Comparison of ENCODE assay signal across 1 cellular context in genomic region chrX:41029332-41029731, GRCh38.
TF ChIP-seq lines count a peak whose summit lies in the region.

No MANE protein-coding gene starts in this region.

TF ChIP-seq in GM23338, 12 proteins besides CTCF, POLR2A, EP300 and RAD21 (continued from another document):
- no peak for TF ChIP-seq REST (IDR thresholded peaks at IDR 0.05; ENCODE audit: unreplicated experiment)
- no peak for TF ChIP-seq JUNB (IDR thresholded peaks at IDR 0.05; ENCODE audit: unreplicated experiment)
- TF ChIP-seq POLR2AphosphoS5 (IDR thresholded peaks at IDR 0.05; ENCODE audit: low read depth): no peak
